In genomic region chr7:96321670-96322372, GRCh38 we compare ENCODE assay signal across 8 cellular contexts. TPM values are rescaled to one million over a fixed set of nuclear protein-coding genes. Genes with fewer than 3 reads are reported as not detected.
DNase-seq lines count a peak whose midpoint lies in the region; ATAC-seq and TF ChIP-seq lines count a peak whose summit lies in the region.

Gene SLC25A13 (minus strand): TSS chr7:96322098. CDS start chr7:96321956, 142 bp downstream.

- no peaks in the 10 kb centered on the region for H3K9me3 ChIP-seq in A673 (ENCODE audit: low read depth, low read length, poor library complexity, severe bottlenecking)

- H3K9me3 Mint-ChIP-seq in activated B cell treated with CpG ODN at 0.5 μM for 24 hours, result peaks cover 9% of the 10 kb centered on the region

- no peaks in the 10 kb centered on the region for H3K27me3 Mint-ChIP-seq in activated B cell treated with CpG ODN at 0.5 μM for 24 hours

- peaks cover 4% of the 10 kb centered on the region for H3K4me1 ChIP-seq in A673 (ENCODE audit: insufficient read depth, low read length, poor library complexity, severe bottlenecking)

- DNase-seq in A673 (ENCODE audit: low spot score) (peak; percentile 63), NCI-H2196 treated with DMSO at 0.1 percent for 48 hours (lab: John Stamatoyannopoulos, UW; ENCODE audit: unreplicated experiment) (peak; percentile 90), activated B cell treated with CpG ODN at 0.5 μM for 24 hours (peak; percentile 69), cardiac fibroblast (ENCODE audit: low read depth in 2 of 2) (peak; percentile 87 to 91), iris pigment epithelial cell (ENCODE audit: low read depth) (peak; percentile 89)
- DNase-seq in stimulated activated CD4-positive, alpha-beta T cell treated with anti-CD3 and anti-CD28 coated beads, Interleukin-12 subunit alpha, Interleukin-12 subunit beta, amount 100 ng/mL, for 48 hours (ENCODE audit: low read depth in 2 of 3, low spot score in 1 of 3), result peak in 2 of 3 donors; percentile 42 to 70

- peak within 1 kb of the TSS; percentile 94 for H3K27ac ChIP-seq in A673 (ENCODE audit: low read depth, low read length, poor library complexity, severe bottlenecking)

- H3K4me3 Mint-ChIP-seq in activated B cell treated with CpG ODN at 0.5 μM for 24 hours, result peak within 1 kb of the TSS; percentile 90

- peak within 1 kb of the TSS; percentile 88 for H3K27ac Mint-ChIP-seq in activated B cell treated with CpG ODN at 0.5 μM for 24 hours

- peak; percentile 70 for ATAC-seq in GM18520 (IDR thresholded peaks at IDR 0.05; ENCODE audit: unreplicated experiment)
- peak; percentile 35 for ATAC-seq in HG03060 (IDR thresholded peaks at IDR 0.05; ENCODE audit: low read depth, unreplicated experiment)
- ATAC-seq in activated B cell treated with CpG ODN at 0.5 μM for 24 hours (ENCODE audit: low read depth), result peak; percentile 71

- no peaks in the 10 kb centered on the region for H3K27me3 ChIP-seq in A673 (replicated peaks; ENCODE audit: insufficient read depth, low read depth, low read length, poor library complexity)

- BruUV-seq in A673 (replicated peaks; lab: Mats Ljungman, UMichigan), result no TSS peak

- CTCF ChIA-PET in A673 (lab: Charles Lee) (no interaction called here), activated B cell treated with CpG ODN at 0.5 μM for 24 hours (lab: Charles Lee) (no interaction called here)

- H3K36me3 ChIP-seq in A673 (ENCODE audit: insufficient read depth, low read length, poor library complexity, severe bottlenecking), result no peaks in the 10 kb centered on the region

- H3K4me3 ChIP-seq in A673 (ENCODE audit: low read depth, low read length, poor library complexity, severe bottlenecking) (peak within 1 kb of the TSS; percentile 80), cardiac fibroblast (replicated peaks in 1 of 2; ENCODE audit: low read depth in 2 of 2, low read length in 2 of 2) (peak within 1 kb of the TSS; percentile 88 to 93)

- intact Hi-C loops in A673 (cut with micrococcal nuclease; ENCODE audit: unreplicated experiment) (loop anchor here (5.0 kb wide), 1 partner anchor 705 kb away; no protein-coding TSS in a partner anchor), activated B cell treated with CpG ODN at 0.5 μM for 24 hours (cut with micrococcal nuclease) (loop anchor here (2.0 to 10.0 kb wide), 5 partner anchors 383 to 1930 kb away; partner anchors contain the start of genes SDHAF3, SEM1 and TECPR1)

- H3K4me1 Mint-ChIP-seq in activated B cell treated with CpG ODN at 0.5 μM for 24 hours, result peaks cover 41% of the 10 kb centered on the region

- peaks cover 10% of the 10 kb centered on the region for H3K36me3 Mint-ChIP-seq in activated B cell treated with CpG ODN at 0.5 μM for 24 hours (ENCODE audit: low read depth)

- POLR2A ChIA-PET in A673 (lab: Charles Lee; ENCODE audit: low non-redundant PET) (no interaction called here), activated B cell treated with CpG ODN at 0.5 μM for 24 hours (lab: Charles Lee) (interaction anchor here (0.8 kb wide), 1 partner anchor 9 kb away, joined by 3 read pairs; no protein-coding TSS in a partner anchor)

- no peak for TF ChIP-seq CTCF in A673 (conservative IDR thresholded peaks at IDR 0.05; ENCODE audit: low read depth, low read length)
- no peak for TF ChIP-seq CTCF in activated B cell treated with CpG ODN at 0.5 μM for 24 hours (IDR thresholded peaks at IDR 0.05)
- no peak for TF ChIP-seq CTCF in cardiac fibroblast (IDR thresholded peaks at IDR 0.05; ENCODE audit: low read depth, low read length)

RNA-seq across cellular contexts. Expression of gene SLC25A13, which starts in this region (rescaled TPM):
- total RNA-seq in A673 (2021), result 22.7 and 24.9 TPM in 2 replicates
- total RNA-seq in activated B cell treated with CpG ODN at 0.5 μM for 24 hours, result 28.5 and 29.1 TPM in 2 replicates

Comparison
In these comparisons a context has a peak if more than half of its experiments do, and no peak if none do; other contexts are left out.
1. Peak in every context shown above with its lines: DNase-seq, ATAC-seq, H3K4me3 ChIP-seq and H3K27ac ChIP-seq.